14 cellular contexts compared by ENCODE assay signal in the genomic region with DNA sequence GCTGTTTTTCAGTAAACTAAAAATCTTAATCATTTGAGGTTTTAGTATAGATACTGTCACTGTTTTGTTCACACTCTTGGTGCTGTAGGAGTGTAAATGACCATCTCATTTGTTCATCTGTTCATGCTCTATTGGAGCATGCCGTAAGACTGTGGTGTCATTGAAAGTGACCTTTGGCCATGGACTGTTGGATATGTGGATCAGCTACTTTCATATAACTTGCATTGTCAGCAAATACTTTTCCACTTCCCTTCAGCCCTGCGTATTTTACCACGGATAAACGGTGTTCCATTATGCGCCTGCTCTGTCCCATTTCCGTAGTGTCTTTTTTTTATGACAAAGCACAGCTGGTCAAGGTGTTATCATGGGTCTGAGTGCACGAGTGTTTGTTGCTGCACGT. TPM values are rescaled to one million over a fixed set of nuclear protein-coding genes. Genes with fewer than 3 reads are reported as not detected.
DNase-seq lines count a peak whose midpoint lies in the region; ATAC-seq, FAIRE-seq and TF ChIP-seq lines count a peak whose summit lies in the region.
"Had no signal": no experiment of that assay in that cellular context is flagged by ENCODE, and none has a peak within 500 bp of the region (broad histone marks: within the 10 kb centered on the region; RNA-seq: fewer than 3 reads in every experiment).

No MANE protein-coding gene starts in this region.

- H3K79me1 ChIP-seq in H1 (ENCODE audit: low read depth, low read length), result no peaks in the 10 kb centered on the region

- peak; percentile 23 for DNase-seq in HK-2 (ENCODE audit: unreplicated experiment)
- no peak for DNase-seq in H1 (ENCODE audit: low read depth in 1 of 2, low spot score in 2 of 2)
- DNase-seq in substantia nigra (lab: John Stamatoyannopoulos, UW), result no peak
- DNase-seq in urothelium cell line (ENCODE audit: low spot score), result no peak
- DNase-seq in natural killer cell treated with Interleukin-12 subunit alpha and Interleukin-12 subunit beta and Interleukin-15 and Interleukin-18, amount 100 ng/mL, for 72 hours (ENCODE audit: low spot score), result no peak
- DNase-seq: GM23248, NCI-H1436 treated with DMSO at 0.1 percent for 48 hours, NCI-H2081, NCI-H510A treated with DMSO at 0.1 percent for 48 hours, SIG-M5 had no signal

- FAIRE-seq in H1 (lab: Jason Lieb, UNC) (no peak), urothelium cell line (lab: Jason Lieb, UNC) (no peak)
- FAIRE-seq: GM12892 had no signal

- H3K27ac Mint-ChIP-seq in natural killer cell treated with Interleukin-12 subunit alpha and Interleukin-12 subunit beta and Interleukin-15 and Interleukin-18, amount 100 ng/mL, for 72 hours, result no peak overlapping the region

- H2AFZ ChIP-seq in H1 (ENCODE audit: low read length), result no peak overlapping the region
- H2AFZ ChIP-seq: GM23248 had no signal

- H3K18ac ChIP-seq in H1 (ENCODE audit: extremely low read depth, low read length), result no peak overlapping the region

- no peak for ATAC-seq in HG03469 (IDR thresholded peaks at IDR 0.05; ENCODE audit: unreplicated experiment)
- no peak for ATAC-seq in natural killer cell treated with Interleukin-12 subunit alpha and Interleukin-12 subunit beta and Interleukin-15 and Interleukin-18, amount 100 ng/mL, for 72 hours

- no peaks in the 10 kb centered on the region for H3K79me2 ChIP-seq in H1 (ENCODE audit: control insufficient read depth in 1 of 2, insufficient read depth in 2 of 2, low read length in 2 of 2)

- no peak overlapping the region for H3K4ac ChIP-seq in H1 (replicated peaks; ENCODE audit: insufficient read length, low read depth, low read length)

- no peak for TF ChIP-seq RAD21 in H1 (IDR thresholded peaks at IDR 0.05 in 1 of 2, conservative IDR thresholded peaks at IDR 0.05 in 1 of 2; ENCODE audit: low read depth in 2 of 2, low read length in 2 of 2)
- TF ChIP-seq RAD21 in liver (IDR thresholded peaks at IDR 0.05), result no peak

- no peaks in the 10 kb centered on the region for H3K23me2 ChIP-seq in H1 (ENCODE audit: low read depth, low read length)

- H3K9me3 Mint-ChIP-seq in natural killer cell treated with Interleukin-12 subunit alpha and Interleukin-12 subunit beta and Interleukin-15 and Interleukin-18, amount 100 ng/mL, for 72 hours, result no peaks in the 10 kb centered on the region

- no peaks in the 10 kb centered on the region for H3K27me3 Mint-ChIP-seq in natural killer cell treated with Interleukin-12 subunit alpha and Interleukin-12 subunit beta and Interleukin-15 and Interleukin-18, amount 100 ng/mL, for 72 hours

- no peak overlapping the region for H2BK20ac ChIP-seq in H1 (ENCODE audit: low read length)

- CTCF ChIA-PET in H1 (lab: Charles Lee; ENCODE audit: partially characterized antibody), result interaction anchor here (0.6 to 1.3 kb wide), 5 partner anchors 80 to 257 kb away, joined by 3 read pairs; partner anchors contain the start of gene MELTF

- H4K20me1 ChIP-seq in H1 (replicated peaks in 1 of 2; ENCODE audit: control insufficient read depth in 1 of 2, insufficient read depth in 2 of 2, low read length in 2 of 2), result no peaks in the 10 kb centered on the region

- no peak overlapping the region for H2BK15ac ChIP-seq in H1 (ENCODE audit: low read length)

- H4K5ac ChIP-seq in H1 (ENCODE audit: insufficient read length, low read depth, low read length), result no peak overlapping the region

- WGBS in H1 (ENCODE audit: extremely low coverage in 1 of 2, insufficient coverage in 1 of 2, insufficient read length in 1 of 2, insufficient replicate concordance in 2 of 2, low coverage in 1 of 2, low lambda C conversion rate in 2 of 2, missing lambda C conversion rate in 1 of 2), 2 experiments, result 88% methylated on average over 8 of the region's 8 CpGs; no CpG with 5 or more reads in 1 of the 2 experiments
- WGBS in liver, result 53% methylated on average over 8 of the region's 8 CpGs

- H3K4me2 ChIP-seq in H1 (ENCODE audit: insufficient read depth in 1 of 2, low read depth in 2 of 2, low read length in 2 of 2), result no peak overlapping the region
- H3K4me2 ChIP-seq: BLaER1 treated with 17β-estradiol and CSF1 and Interleukin-3, amounts not matched to agents 10 nM and 100 nM had no signal

- H3K14ac ChIP-seq in H1 (ENCODE audit: insufficient read length), result no peak overlapping the region

- no peaks in the 10 kb centered on the region for H3K36me3 Mint-ChIP-seq in natural killer cell treated with Interleukin-12 subunit alpha and Interleukin-12 subunit beta and Interleukin-15 and Interleukin-18, amount 100 ng/mL, for 72 hours

- no peaks in the 10 kb centered on the region for H3K27me3 ChIP-seq in H1 (replicated peaks in 1 of 4; ENCODE audit: control insufficient read depth in 3 of 4, extremely low read depth in 1 of 4, insufficient read depth in 3 of 4, low read length in 3 of 4)
- H3K27me3 ChIP-seq in liver (ENCODE audit: control insufficient read depth in 4 of 4, insufficient read depth in 4 of 4, low read length in 3 of 4), result no peaks in the 10 kb centered on the region
- H3K27me3 ChIP-seq: BLaER1 treated with 17β-estradiol and CSF1 and Interleukin-3, amounts not matched to agents 10 nM and 100 nM had no signal

- no peak overlapping the region for H2BK5ac ChIP-seq in H1 (ENCODE audit: low read depth, low read length)

- POLR2A ChIA-PET in H1 (lab: Charles Lee; ENCODE audit: partially characterized antibody), result interaction anchor here (0.6 to 1.7 kb wide), 2 partner anchors 33 to 121 kb away, joined by 3 to 4 read pairs; partner anchors contain the start of gene SENP5

- no peak overlapping the region for H4K91ac ChIP-seq in H1 (replicated peaks; ENCODE audit: insufficient read length, low read length)

- TF ChIP-seq CTCF in H1 (IDR thresholded peaks at IDR 0.05; ENCODE audit: control extremely low read depth in 1 of 3, insufficient read depth in 1 of 3, low read depth in 1 of 3, low read length in 3 of 3) (no peak), liver (IDR thresholded peaks at IDR 0.05; ENCODE audit: low read depth, low read length, missing input control) (no peak)

- no peaks in the 10 kb centered on the region for H3K4me1 Mint-ChIP-seq in natural killer cell treated with Interleukin-12 subunit alpha and Interleukin-12 subunit beta and Interleukin-15 and Interleukin-18, amount 100 ng/mL, for 72 hours (ENCODE audit: low read depth in 2 of 2)

- no peak overlapping the region for H2AK5ac ChIP-seq in H1 (ENCODE audit: low read depth, low read length)

- no peak overlapping the region for H3K56ac ChIP-seq in H1 (replicated peaks; ENCODE audit: insufficient read length, low read depth, low read length)

- TF ChIP-seq POLR2A in H1 (IDR thresholded peaks at IDR 0.05; ENCODE audit: control extremely low read depth in 1 of 2, low read depth in 2 of 2, low read length in 2 of 2), result no peak

- H3K4me1 ChIP-seq in H1 (replicated peaks in 1 of 4; ENCODE audit: control insufficient read depth in 3 of 4, insufficient read depth in 4 of 4, low read length in 3 of 4) (no peaks in the 10 kb centered on the region), liver (ENCODE audit: control insufficient read depth in 4 of 4, insufficient read depth in 4 of 4, low read length in 3 of 4) (peaks cover 0 to 9% (median 4%) of the 10 kb centered on the region in 4 donors)

- H3K4me3 ChIP-seq in H1 (ENCODE audit: extremely low read depth in 1 of 4, insufficient read depth in 2 of 4, low read depth in 3 of 4, low read length in 4 of 4) (no peak overlapping the region), liver (ENCODE audit: low read depth in 1 of 3, low read length in 3 of 3) (no peak overlapping the region)
- H3K4me3 ChIP-seq: BLaER1 treated with 17β-estradiol and CSF1 and Interleukin-3, amounts not matched to agents 10 nM and 100 nM; GM23248 had no signal

- H3K27ac ChIP-seq in H1 (ENCODE audit: low read depth, low read length) (no peak overlapping the region), liver (ENCODE audit: low read depth in 1 of 2, low read length in 2 of 2) (no peak overlapping the region), substantia nigra (ENCODE audit: low read depth, low read length, poor library complexity, severe bottlenecking) (no peak overlapping the region)
- H3K27ac ChIP-seq: BLaER1 treated with 17β-estradiol and CSF1 and Interleukin-3, amounts not matched to agents 10 nM and 100 nM; GM23248 had no signal

- H3K9me3 ChIP-seq in H1 (ENCODE audit: insufficient read depth in 2 of 2, low read depth in 1 of 2, low read length in 1 of 2) (no peaks in the 10 kb centered on the region), liver (ENCODE audit: control insufficient read depth in 4 of 4, low read length in 3 of 4) (no peaks in the 10 kb centered on the region)
- H3K9me3 ChIP-seq: BLaER1 treated with 17β-estradiol and CSF1 and Interleukin-3, amounts not matched to agents 10 nM and 100 nM had no signal

- no peak overlapping the region for H4K8ac ChIP-seq in H1 (ENCODE audit: extremely low read depth, insufficient read depth, low read length)

- H3K23ac ChIP-seq in H1 (ENCODE audit: insufficient read length), result no peak overlapping the region

- TF ChIP-seq EP300 in H1 (IDR thresholded peaks at IDR 0.05; ENCODE audit: borderline replicate concordance in 1 of 2, low read depth in 2 of 2, low read length in 2 of 2), result no peak

- no peak overlapping the region for H3K9ac ChIP-seq in H1 (replicated peaks in 1 of 4; ENCODE audit: extremely low read depth in 1 of 4, low read depth in 3 of 4, low read length in 3 of 4)
- no peak overlapping the region for H3K9ac ChIP-seq in liver (ENCODE audit: low read depth in 1 of 2, low read length in 2 of 2)
- H3K9ac ChIP-seq: BLaER1 treated with 17β-estradiol and CSF1 and Interleukin-3, amounts not matched to agents 10 nM and 100 nM; GM23248 had no signal

- no peak overlapping the region for H2BK120ac ChIP-seq in H1 (replicated peaks; ENCODE audit: low read depth, low read length)

- no peak overlapping the region for H2BK12ac ChIP-seq in H1 (ENCODE audit: low read depth, low read length)

- H3K4me3 Mint-ChIP-seq in natural killer cell treated with Interleukin-12 subunit alpha and Interleukin-12 subunit beta and Interleukin-15 and Interleukin-18, amount 100 ng/mL, for 72 hours, result no peak overlapping the region

- H3K36me3 ChIP-seq in H1 (ENCODE audit: control insufficient read depth in 2 of 4, insufficient read depth in 4 of 4, low read length in 3 of 4) (peaks cover 0 to 9% (median 5%) of the 10 kb centered on the region in 4 experiments; a peak in 5 of 8 replicates), liver (ENCODE audit: control insufficient read depth in 4 of 4, insufficient read depth in 3 of 4, low read depth in 1 of 4, low read length in 3 of 4) (peaks cover 2 to 8% (median 7%) of the 10 kb centered on the region in 4 donors)

RNA-seq across cellular contexts. Expression of gene SENP5, which starts 32.6 kb away (rescaled TPM):
- 27.3 TPM in 2 replicates for total RNA-seq in H1 (2021; fragmentation: NEBNext Ultra II Directional; extraction: Animal tissue kit (Norgen Biotek cat#: 25700))
- polyA plus RNA-seq in H1 (2011; rRNA removed), result 4.8 and 6.7 TPM in 2 replicates
- polyA plus RNA-seq in H1 (2011; cell fraction: cytosol; rRNA removed), result 7.0 TPM
- 11.4 TPM for polyA plus RNA-seq in H1 (2011; cell fraction: nucleus; rRNA removed)
- polyA plus RNA-seq in H1 (2012, experiment 1 of 2), result 10.4 to 15.0 TPM (median 12.8 TPM) in 4 replicates
- polyA plus RNA-seq in H1 (2012, experiment 2 of 2), result 0.72 TPM
- polyA plus RNA-seq in H1 (2013, experiment 1 of 2), result 17.2 TPM
- 18.7 TPM for polyA plus RNA-seq in H1 (2013, experiment 2 of 2)
- 77.6 and 92.7 TPM in 2 replicates for polyA minus RNA-seq in H1 (2011; rRNA and poly(A)+ RNA removed)
- polyA minus RNA-seq in H1 (2011; cell fraction: cytosol; rRNA and poly(A)+ RNA removed), result 23.9 TPM
- 57.7 TPM for polyA minus RNA-seq in H1 (2011; cell fraction: nucleus; rRNA and poly(A)+ RNA removed)
- total RNA-seq in liver, result 10 to 100 TPM; 21.6 to 26.9 TPM
- 1 to 10 TPM; 3.9 to 7.0 TPM for polyA plus RNA-seq in liver
- 10 to 100 TPM; 54.5 to 68.4 TPM for total RNA-seq in natural killer cell treated with Interleukin-12 subunit alpha and Interleukin-12 subunit beta and Interleukin-15 and Interleukin-18, amount 100 ng/mL, for 72 hours
